Comparison of ENCODE assay signal across 1 cellular context in the genomic region with DNA sequence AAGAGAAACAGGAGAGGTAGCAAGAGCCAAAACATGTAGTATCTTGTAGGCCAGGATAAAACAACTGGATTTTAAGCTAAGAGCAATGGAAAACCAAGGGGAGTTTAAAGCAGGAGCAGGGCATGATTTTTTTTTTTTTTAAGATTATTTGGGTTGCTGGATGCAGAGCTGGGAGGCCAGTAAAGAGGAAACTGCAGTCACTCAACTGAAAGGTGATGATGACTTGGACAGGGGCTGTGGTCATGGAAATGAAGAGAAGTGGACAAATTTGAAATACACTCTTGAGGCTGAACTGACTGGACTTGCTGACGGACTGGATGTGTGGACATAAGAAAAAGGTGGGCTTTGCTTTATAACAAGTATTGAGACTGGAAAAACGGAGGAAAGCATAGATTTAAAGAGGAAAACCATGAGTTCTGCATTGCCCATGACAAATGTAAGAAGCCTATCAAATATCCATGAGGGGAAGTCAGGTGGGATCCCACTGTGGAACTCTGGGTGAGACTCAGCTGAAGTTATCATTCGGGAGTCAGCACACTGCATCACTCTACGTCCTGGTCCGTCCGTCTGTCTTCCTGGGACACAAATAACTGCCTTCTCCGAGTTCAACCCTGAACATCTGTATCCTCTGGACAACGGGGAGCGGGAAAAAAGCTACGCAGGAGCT.
TF ChIP-seq lines count a peak whose summit lies in the region.

No MANE protein-coding gene starts in this region.

TF ChIP-seq in HCT116, 20 proteins besides CTCF, POLR2A, EP300 and RAD21:
- TF ChIP-seq, protein P1, sequence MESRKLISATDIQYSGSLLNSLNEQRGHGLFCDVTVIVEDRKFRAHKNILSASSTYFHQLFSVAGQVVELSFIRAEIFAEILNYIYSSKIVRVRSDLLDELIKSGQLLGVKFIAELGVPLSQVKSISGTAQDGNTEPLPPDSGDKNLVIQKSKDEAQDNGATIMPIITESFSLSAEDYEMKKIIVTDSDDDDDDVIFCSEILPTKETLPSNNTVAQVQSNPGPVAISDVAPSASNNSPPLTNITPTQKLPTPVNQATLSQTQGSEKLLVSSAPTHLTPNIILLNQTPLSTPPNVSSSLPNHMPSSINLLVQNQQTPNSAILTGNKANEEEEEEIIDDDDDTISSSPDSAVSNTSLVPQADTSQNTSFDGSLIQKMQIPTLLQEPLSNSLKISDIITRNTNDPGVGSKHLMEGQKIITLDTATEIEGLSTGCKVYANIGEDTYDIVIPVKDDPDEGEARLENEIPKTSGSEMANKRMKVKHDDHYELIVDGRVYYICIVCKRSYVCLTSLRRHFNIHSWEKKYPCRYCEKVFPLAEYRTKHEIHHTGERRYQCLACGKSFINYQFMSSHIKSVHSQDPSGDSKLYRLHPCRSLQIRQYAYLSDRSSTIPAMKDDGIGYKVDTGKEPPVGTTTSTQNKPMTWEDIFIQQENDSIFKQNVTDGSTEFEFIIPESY (IDR thresholded peaks at IDR 0.05; ENCODE audit: extremely low read depth, insufficient replicate concordance, low read length) = no peak
- TF ChIP-seq JUND (IDR thresholded peaks at IDR 0.05) = no peak
- TF ChIP-seq SP1 (IDR thresholded peaks at IDR 0.05; ENCODE audit: low read depth) = no peak
- peak; percentile 23; the same call in 1 of the 2 replicates for TF ChIP-seq SIN3A (IDR thresholded peaks at IDR 0.05; ENCODE audit: low read depth)
